Comparison of ENCODE assay signal across 9 cellular contexts in the genomic region with DNA sequence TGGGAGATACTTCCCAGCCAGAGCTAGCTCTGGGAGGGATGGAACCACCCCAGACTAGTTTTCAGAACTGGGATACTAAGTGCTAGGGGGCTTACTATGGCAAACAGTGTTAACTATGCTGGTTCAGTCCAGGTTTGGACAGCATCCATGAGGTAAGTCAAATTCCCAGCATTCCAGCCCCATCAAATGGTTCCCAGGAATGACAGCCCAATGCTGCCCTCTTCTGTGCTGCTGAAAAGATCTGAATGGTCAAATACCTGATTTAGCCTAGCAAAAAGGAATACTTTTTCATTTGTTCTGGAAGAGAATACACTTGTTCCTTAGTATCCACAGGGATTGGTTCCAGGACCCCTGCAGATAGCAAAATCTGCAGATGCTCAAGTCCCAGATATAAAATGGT.
DNase-seq lines count a peak whose midpoint lies in the region; ATAC-seq and TF ChIP-seq lines count a peak whose summit lies in the region.
"Had no signal": no experiment of that assay in that cellular context is flagged by ENCODE, and none has a peak within 500 bp of the region (broad histone marks: within the 10 kb centered on the region; RNA-seq: fewer than 3 reads in every experiment).

No MANE protein-coding gene starts in this region.

- H3K4ac ChIP-seq in mesenchymal stem cell (ENCODE audit: low read depth in 1 of 2, low read length in 2 of 2) = no peak overlapping the region

- POLR2A ChIA-PET in Caco-2 (lab: Charles Lee) = no interaction called here

- H4K91ac ChIP-seq in mesenchymal stem cell (ENCODE audit: low read length) = no peak overlapping the region

- no peak overlapping the region for H2AFZ ChIP-seq in mesenchymal stem cell (ENCODE audit: low read depth, low read length)

- H3K4me2 ChIP-seq in mesenchymal stem cell (ENCODE audit: low read length, poor library complexity, severe bottlenecking) = peak overlapping the region; percentile 16

- peaks cover 5% of the 10 kb centered on the region for H3K4me1 ChIP-seq in Caco-2
- H3K4me1 ChIP-seq in HUES48 (ENCODE audit: control insufficient read depth, insufficient read depth, low read length) = 0 out of 2 replicates have a peak, but pooled peaks cover 2% of the 10 kb centered on the region
- no peaks in the 10 kb centered on the region for H3K4me1 ChIP-seq in mesenchymal stem cell (ENCODE audit: control insufficient read depth, insufficient read depth, low read depth, low read length)
- H3K4me1 ChIP-seq: SJCRH30 had no signal

- no peaks in the 10 kb centered on the region for H3K27me3 ChIP-seq in Caco-2 (replicated peaks; ENCODE audit: control insufficient read depth, insufficient read depth, low read length)
- no peaks in the 10 kb centered on the region for H3K27me3 ChIP-seq in HUES48 (ENCODE audit: control insufficient read depth, insufficient read depth, low read length)
- H3K27me3 ChIP-seq in mesenchymal stem cell (ENCODE audit: control insufficient read depth in 1 of 2, insufficient read depth in 1 of 2, low read length in 2 of 2) = no peaks in the 10 kb centered on the region
- H3K27me3 ChIP-seq: SJCRH30 had no signal

- no peaks in the 10 kb centered on the region for H3K27me3 Mint-ChIP-seq in Caco-2 (ENCODE audit: insufficient read depth, unreplicated experiment)
- no peaks in the 10 kb centered on the region for H3K27me3 Mint-ChIP-seq in stimulated activated naive CD8-positive, alpha-beta T cell treated with anti-CD3 and anti-CD28 coated beads, Interleukin-15, amount 100 ng/mL, for 72 hours

- H3K4me3 ChIP-seq in Caco-2 (ENCODE audit: low read depth, low read length) (no peak overlapping the region), HUES48 (ENCODE audit: low read depth, low read length) (no peak overlapping the region), mesenchymal stem cell (ENCODE audit: insufficient read depth in 1 of 2, low read depth in 1 of 2, low read length in 2 of 2) (no peak overlapping the region)
- H3K4me3 ChIP-seq: SJCRH30 had no signal

- no peak overlapping the region for H3K14ac ChIP-seq in mesenchymal stem cell (ENCODE audit: low read length in 2 of 2)

- TF ChIP-seq CTCF in Caco-2 (IDR thresholded peaks at IDR 0.05; ENCODE audit: insufficient read depth in 1 of 2, low read depth in 1 of 2, low read length in 1 of 2, severe bottlenecking in 1 of 2, unreplicated experiment in 1 of 2) = peak; percentile 84 to 86

- DNase-seq in Caco-2 (peak; percentile 81 to 83), cerebellar cortex (ENCODE audit: low spot score) (peak; percentile 78), mesenchymal stem cell (peak; percentile 13), DMS79 treated with DMSO at 0.1 percent for 48 hours (lab: John Stamatoyannopoulos, UW) (no peak)
- DNase-seq in stimulated activated CD4-positive, alpha-beta T cell treated with anti-CD3 and anti-CD28 coated beads, Interleukin-12 subunit alpha, Interleukin-12 subunit beta, amount 100 ng/mL, for 4 hours = no peak
- no peak for DNase-seq in stimulated activated naive CD8-positive, alpha-beta T cell treated with anti-CD3 and anti-CD28 coated beads, Interleukin-15, amount 100 ng/mL, for 72 hours

- H3K23ac ChIP-seq in mesenchymal stem cell (ENCODE audit: low read length in 2 of 2) = no peak overlapping the region

- no peaks in the 10 kb centered on the region for H3K4me1 Mint-ChIP-seq in Caco-2 (ENCODE audit: low read depth, unreplicated experiment)
- H3K4me1 Mint-ChIP-seq in stimulated activated naive CD8-positive, alpha-beta T cell treated with anti-CD3 and anti-CD28 coated beads, Interleukin-15, amount 100 ng/mL, for 72 hours = no peaks in the 10 kb centered on the region

- H3K27ac ChIP-seq in HUES48 (ENCODE audit: low read depth, low read length) (peak overlapping the region; percentile 42), mesenchymal stem cell (ENCODE audit: low read length, poor library complexity, severe bottlenecking) (no peak overlapping the region)
- H3K27ac ChIP-seq: SJCRH30 had no signal

- ATAC-seq in HG03378 (IDR thresholded peaks at IDR 0.05; ENCODE audit: unreplicated experiment) = no peak
- no peak for ATAC-seq in stimulated activated naive CD8-positive, alpha-beta T cell treated with anti-CD3 and anti-CD28 coated beads, Interleukin-15, amount 100 ng/mL, for 72 hours

- H2BK15ac ChIP-seq in mesenchymal stem cell (ENCODE audit: low read depth, poor library complexity, severe bottlenecking) = no peak overlapping the region

- no peak overlapping the region for H3K18ac ChIP-seq in mesenchymal stem cell (ENCODE audit: low read depth in 1 of 2, low read length in 2 of 2)

- H3K79me1 ChIP-seq in mesenchymal stem cell (replicated peaks; ENCODE audit: low read length, poor library complexity, severe bottlenecking) = no peaks in the 10 kb centered on the region

- no peak overlapping the region for H3K4me3 Mint-ChIP-seq in Caco-2 (ENCODE audit: unreplicated experiment)
- no peak overlapping the region for H3K4me3 Mint-ChIP-seq in stimulated activated naive CD8-positive, alpha-beta T cell treated with anti-CD3 and anti-CD28 coated beads, Interleukin-15, amount 100 ng/mL, for 72 hours

- H3K9ac ChIP-seq in HUES48 (ENCODE audit: low read depth, low read length) (no peak overlapping the region), mesenchymal stem cell (ENCODE audit: low read length) (no peak overlapping the region)

- no peak overlapping the region for H4K8ac ChIP-seq in mesenchymal stem cell (ENCODE audit: low read length)

- no peaks in the 10 kb centered on the region for H3K36me3 ChIP-seq in Caco-2 (ENCODE audit: control insufficient read depth, insufficient read depth, low read length)
- no peaks in the 10 kb centered on the region for H3K36me3 ChIP-seq in HUES48 (ENCODE audit: control insufficient read depth, insufficient read depth, low read length)
- H3K36me3 ChIP-seq in mesenchymal stem cell (ENCODE audit: control insufficient read depth in 1 of 2, insufficient read depth in 2 of 2, low read depth in 1 of 2, low read length in 2 of 2) = no peaks in the 10 kb centered on the region
- H3K36me3 ChIP-seq: SJCRH30 had no signal

- H2BK5ac ChIP-seq in mesenchymal stem cell (ENCODE audit: low read depth, low read length, poor library complexity, severe bottlenecking) = no peak overlapping the region

- H2BK120ac ChIP-seq in mesenchymal stem cell (ENCODE audit: low read depth, low read length) = no peak overlapping the region

- no peak overlapping the region for H3K27ac Mint-ChIP-seq in Caco-2 (ENCODE audit: unreplicated experiment)
- H3K27ac Mint-ChIP-seq in stimulated activated naive CD8-positive, alpha-beta T cell treated with anti-CD3 and anti-CD28 coated beads, Interleukin-15, amount 100 ng/mL, for 72 hours = no peak overlapping the region

- H3K9me3 ChIP-seq in Caco-2 = no peaks in the 10 kb centered on the region
- no peaks in the 10 kb centered on the region for H3K9me3 ChIP-seq in HUES48 (ENCODE audit: control insufficient read depth, insufficient read depth, low read length)
- H3K9me3 ChIP-seq in mesenchymal stem cell (ENCODE audit: control insufficient read depth, low read length) = no peaks in the 10 kb centered on the region
- H3K9me3 ChIP-seq: SJCRH30 had no signal

- CTCF ChIA-PET in Caco-2 (lab: Charles Lee) = interaction anchor here (1.0 to 1.6 kb wide), 4 partner anchors 36 to 217 kb away, joined by 3 to 8 read pairs (median 3); a partner anchor contains a TSS

- no TSS peak for BruUV-seq in Caco-2 (replicated peaks; lab: Mats Ljungman, UMichigan)

- no peak overlapping the region for H2AK5ac ChIP-seq in mesenchymal stem cell (ENCODE audit: low read length, severe bottlenecking)

- intact Hi-C loops in Caco-2 (cut with micrococcal nuclease; ENCODE audit: unreplicated experiment) = loop anchor here (1.0 to 5.0 kb wide), 7 partner anchors 15 to 422 kb away; a partner anchor contains a TSS

- H2BK12ac ChIP-seq in mesenchymal stem cell (ENCODE audit: low read length in 2 of 2) = no peak overlapping the region

- no peaks in the 10 kb centered on the region for H3K36me3 Mint-ChIP-seq in Caco-2 (ENCODE audit: insufficient read depth, unreplicated experiment)

- no peaks in the 10 kb centered on the region for H3K9me3 Mint-ChIP-seq in Caco-2 (ENCODE audit: unreplicated experiment)
- no peaks in the 10 kb centered on the region for H3K9me3 Mint-ChIP-seq in stimulated activated naive CD8-positive, alpha-beta T cell treated with anti-CD3 and anti-CD28 coated beads, Interleukin-15, amount 100 ng/mL, for 72 hours

Comparison
In these comparisons a context has a peak if more than half of its experiments do, and no peak if none do; other contexts are left out.
1. DNase-seq: peak in Caco-2 (2 of 2), cerebellar cortex (single experiment) and mesenchymal stem cell (single experiment); none in DMS79 treated with DMSO at 0.1 percent for 48 hours (single experiment), stimulated activated CD4-positive, alpha-beta T cell treated with anti-CD3 and anti-CD28 coated beads, Interleukin-12 subunit alpha, Interleukin-12 subunit beta, amount 100 ng/mL, for 4 hours (single experiment) and stimulated activated naive CD8-positive, alpha-beta T cell treated with anti-CD3 and anti-CD28 coated beads, Interleukin-15, amount 100 ng/mL, for 72 hours (0 of 2).